Comparison of ENCODE assay signal across 15 cellular contexts in the genomic region with DNA sequence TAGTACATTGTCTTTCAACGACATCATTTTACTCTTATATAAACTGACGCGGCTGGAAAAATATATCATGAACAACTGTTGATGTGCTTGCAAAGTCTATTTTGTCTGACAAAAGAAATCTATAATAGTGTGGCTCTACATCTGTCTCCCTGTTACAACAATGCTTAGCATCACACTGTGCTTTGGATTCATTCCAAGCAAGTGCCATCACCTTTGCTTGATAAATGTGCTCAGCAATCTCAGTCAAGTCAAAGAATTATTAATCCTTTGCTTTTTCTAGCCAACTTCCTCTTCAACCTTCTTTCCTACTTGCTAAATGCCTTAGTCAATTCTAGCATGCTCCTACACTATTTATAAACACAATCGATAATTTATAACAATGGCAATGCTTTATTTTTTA.
A peak's percentile ranks its signal among the peaks of the same experiment; 100 is the strongest.
DNase-seq lines count a peak whose midpoint lies in the region; ATAC-seq and TF ChIP-seq lines count a peak whose summit lies in the region.
"Had no signal": no experiment of that assay in that cellular context is flagged by ENCODE, and none has a peak within 500 bp of the region (broad histone marks: within the 10 kb centered on the region; RNA-seq: fewer than 3 reads in every experiment).

No MANE protein-coding gene starts in this region.

- H3K36me3 ChIP-seq in OCI-LY7 (ENCODE audit: insufficient read depth, low read length) (peaks cover 93% of the 10 kb centered on the region), vagina (no peaks in the 10 kb centered on the region), upper lobe of right lung (no peaks in the 10 kb centered on the region)
- H3K36me3 ChIP-seq: sigmoid colon had no signal

- POLR2A ChIA-PET in OCI-LY7 (lab: Charles Lee): no interaction called here

- no peaks in the 10 kb centered on the region for H3K27me3 ChIP-seq in vagina
- H3K27me3 ChIP-seq in upper lobe of right lung: no peaks in the 10 kb centered on the region
- H3K27me3 ChIP-seq: sigmoid colon had no signal

- H2AFZ ChIP-seq in OCI-LY7 (ENCODE audit: low read length): no peak overlapping the region

- peaks cover 26% of the 10 kb centered on the region for H3K4me1 ChIP-seq in OCI-LY7 (ENCODE audit: insufficient read depth, low read length, poor library complexity, severe bottlenecking)
- peaks cover 4% of the 10 kb centered on the region for H3K4me1 ChIP-seq in vagina
- H3K4me1 ChIP-seq in upper lobe of right lung: peaks cover 12% of the 10 kb centered on the region

- H3K4me2 ChIP-seq in OCI-LY7 (ENCODE audit: low read length): no peak overlapping the region

- H3K9me2 ChIP-seq in OCI-LY7 (ENCODE audit: insufficient read depth, low read length): no peaks in the 10 kb centered on the region

- H3K27ac ChIP-seq in OCI-LY7 (ENCODE audit: low read depth, low read length, poor library complexity, severe bottlenecking): peak overlapping the region; percentile 29
- no peak overlapping the region for H3K27ac ChIP-seq in vagina
- H3K27ac ChIP-seq in upper lobe of right lung: no peak overlapping the region
- H3K27ac ChIP-seq: sigmoid colon had no signal

- no peak for TF ChIP-seq CTCF in OCI-LY7 (conservative IDR thresholded peaks at IDR 0.05; ENCODE audit: low read length)
- TF ChIP-seq CTCF in vagina (IDR thresholded peaks at IDR 0.05): no peak
- no peak for TF ChIP-seq CTCF in upper lobe of right lung (IDR thresholded peaks at IDR 0.05)

- ATAC-seq in left ventricle myocardium superior: peak; percentile 66
- no peak for ATAC-seq in upper lobe of right lung
- ATAC-seq: mucosa of descending colon had no signal

- H3K9me3 ChIP-seq in OCI-LY7 (ENCODE audit: low read length): peaks cover 4% of the 10 kb centered on the region; the same call in 1 of the 2 replicates
- no peaks in the 10 kb centered on the region for H3K9me3 ChIP-seq in vagina
- no peaks in the 10 kb centered on the region for H3K9me3 ChIP-seq in upper lobe of right lung
- H3K9me3 ChIP-seq: mucosa of descending colon, sigmoid colon had no signal

- peaks cover 81% of the 10 kb centered on the region for H3K79me2 ChIP-seq in OCI-LY7 (ENCODE audit: insufficient read depth, low read depth, low read length)

- CTCF ChIA-PET in OCI-LY7 (lab: Charles Lee; ENCODE audit: unreplicated experiment): no interaction called here

- H4K20me1 ChIP-seq in OCI-LY7 (ENCODE audit: insufficient read depth, low read length): no peaks in the 10 kb centered on the region; the same call in 1 of the 2 replicates

- H3K4me3 ChIP-seq in OCI-LY7 (ENCODE audit: low read depth, low read length, poor library complexity, severe bottlenecking) (no peak overlapping the region), vagina (no peak overlapping the region), upper lobe of right lung (no peak overlapping the region)
- H3K4me3 ChIP-seq: mucosa of descending colon, sigmoid colon had no signal

- no peak for TF ChIP-seq POLR2A in vagina (IDR thresholded peaks at IDR 0.05)

- intact Hi-C loops in OCI-LY7 (cut with micrococcal nuclease; ENCODE audit: unreplicated experiment) (no loop called here), left ventricle myocardium superior (cut with micrococcal nuclease) (no loop called here), vagina (cut with DNase I) (no loop called here), upper lobe of right lung (cut with DNase I) (no loop called here)

- no TSS peak for BruUV-seq in OCI-LY7 (replicated peaks; lab: Mats Ljungman, UMichigan)

- peak; percentile 85 for DNase-seq in COR-L47 (lab: John Stamatoyannopoulos, UW)
- DNase-seq in NCI-H128 (lab: John Stamatoyannopoulos, UW; ENCODE audit: unreplicated experiment): peak; percentile 49
- DNase-seq in OCI-LY7 (ENCODE audit: low spot score): no peak
- DNase-seq in left ventricle myocardium superior: no peak
- DNase-seq in HuH-7.5 (ENCODE audit: low spot score): no peak
- no peak for DNase-seq in inferior parietal cortex (ENCODE audit: extremely low spot score)
- no peak for DNase-seq in vagina (ENCODE audit: extremely low spot score in 2 of 2)
- no peak for DNase-seq in upper lobe of right lung
- DNase-seq: activated CD8-positive, alpha-beta memory T cell treated with anti-CD3 and anti-CD28 coated beads for 24 hours; activated naive CD4-positive, alpha-beta T cell treated with Interleukin-2 at 50 U/mL for 16 hours; central memory CD4-positive, alpha-beta T cell; erythroblast; mucosa of descending colon; NCI-H2029; sigmoid colon had no signal

Comparison
In these comparisons a context has a peak if more than half of its experiments do, and no peak if none do; other contexts are left out.
1. DNase-seq: peak in COR-L47 (single experiment) and NCI-H128 (single experiment); none in OCI-LY7 (single experiment), left ventricle myocardium superior (single experiment), HuH-7.5 (single experiment), inferior parietal cortex (single experiment), vagina (0 of 2) and upper lobe of right lung (single experiment).